ENCODE assay signal across 23 cellular contexts in the genomic region with DNA sequence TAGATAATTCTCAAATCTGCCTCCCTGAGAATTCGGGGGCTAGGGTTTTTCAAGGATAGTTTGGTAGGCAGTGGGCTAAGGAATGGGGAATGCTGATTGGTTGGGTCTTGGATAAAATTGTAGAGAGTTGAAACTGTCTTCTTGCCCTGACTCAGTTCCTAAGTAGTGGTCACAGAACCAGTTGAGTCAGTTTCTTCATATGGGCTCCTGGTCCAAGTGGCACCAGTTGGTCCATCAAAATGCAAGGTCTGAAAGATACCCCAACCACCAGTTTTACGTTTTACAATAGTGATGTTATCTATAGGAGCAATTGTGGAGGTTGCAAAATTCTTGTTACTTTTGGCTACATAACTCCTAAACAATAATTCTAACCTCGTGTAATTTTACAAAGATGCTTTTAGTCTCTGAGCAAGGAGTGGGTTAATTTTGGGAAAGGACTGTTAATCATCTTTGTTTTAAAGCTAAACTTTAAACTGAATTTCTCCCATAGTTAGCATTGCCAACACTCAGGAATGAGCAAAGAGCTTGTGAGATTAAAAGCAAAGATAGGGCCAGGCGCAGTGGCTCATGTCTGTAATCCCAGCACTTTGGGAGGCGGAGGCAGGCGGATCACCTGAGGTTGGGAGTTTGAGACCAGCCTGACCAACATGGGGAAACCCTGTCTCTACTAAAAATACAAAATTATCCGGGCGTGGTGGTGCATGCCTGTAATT.
"Had no signal": no experiment of that assay in that cellular context is flagged by ENCODE, and none has a peak within 500 bp of the region (broad histone marks: within the 10 kb centered on the region; RNA-seq: fewer than 3 reads in every experiment).

No MANE protein-coding gene starts in this region.

- H3K9me3 ChIP-seq: Peyer's patch, SJSA1 had no signal

- DNase-seq: activated CD4-positive, alpha-beta T cell treated with anti-CD3 and anti-CD28 coated beads for 4 hours; activated CD8-positive, alpha-beta memory T cell treated with anti-CD3 and anti-CD28 coated beads, Interleukin-2, amount 50 U/mL, for 4 hours; activated CD8-positive, alpha-beta T cell treated with anti-CD3 and anti-CD28 coated beads for 36 hours; activated gamma-delta T cell treated with Interleukin-2 at 50 U/mL for 16 hours; activated naive CD4-positive, alpha-beta T cell treated with anti-CD3 and anti-CD28 coated beads, Interleukin-2, amount 10 ng/mL, durations not matched to agents 7 days and 5 days; activated naive CD8-positive, alpha-beta T cell treated with anti-CD3 and anti-CD28 coated beads for 36 hours; activated T-cell treated with anti-CD3 and anti-CD28 coated beads, Interleukin-2, amount 50 U/mL, for 72 hours; brain microvascular endothelial cell; central memory CD4-positive, alpha-beta T cell; Kasumi-1; NCI-H1105 treated with DMSO at 0.1 percent for 48 hours; NCI-H1436 treated with DMSO at 0.1 percent for 48 hours; NCI-H187; NCI-H2081; NCI-H510A treated with DMSO at 0.1 percent for 48 hours; NCI-H69; NK-92 treated with Interleukin-12 subunit alpha and Interleukin-12 subunit beta, amount 100 ng/mL, for 24 hours; Peyer's patch; SHP77; SW 1271 had no signal

- H3K4me3 ChIP-seq: Peyer's patch, SJSA1 had no signal

- H3K27me3 ChIP-seq: brain microvascular endothelial cell, Peyer's patch, SJSA1 had no signal

- H3K36me3 ChIP-seq: Peyer's patch had no signal

- ATAC-seq: activated CD4-positive, CD25-positive, alpha-beta regulatory T cell treated with anti-CD3 and anti-CD28 coated beads, Interleukin-2, amount 50 U/mL, for 24 hours; activated CD8-positive, alpha-beta T cell treated with anti-CD3 and anti-CD28 coated beads for 36 hours; activated T-cell treated with anti-CD3 and anti-CD28 coated beads, Interleukin-2, amount 50 U/mL, for 72 hours; SK-N-SH treated with all-trans-retinoic acid at 6 μM for 48 hours had no signal

- H3K27ac ChIP-seq: brain microvascular endothelial cell, Peyer's patch, SJSA1 had no signal
